In the genomic region with DNA sequence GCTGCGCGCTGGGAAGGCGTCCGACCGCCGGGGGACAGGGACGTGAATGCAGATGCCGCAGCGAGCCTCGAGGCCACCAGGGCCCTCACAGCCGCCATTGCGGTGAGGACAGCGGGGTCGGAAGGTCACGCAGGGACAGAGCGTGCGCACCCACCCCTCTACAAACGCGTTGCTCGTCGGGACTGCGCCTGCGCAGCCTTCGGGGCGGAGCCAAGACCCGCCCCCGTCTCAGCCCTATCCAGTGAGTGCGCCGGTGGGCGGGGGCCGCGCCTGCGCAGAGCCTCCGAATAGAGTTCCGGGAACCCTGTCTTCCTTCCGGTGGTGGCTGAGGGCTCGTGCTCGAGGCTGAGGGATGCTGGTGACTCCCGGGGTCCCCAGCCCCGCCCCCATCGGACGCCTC, we compare ENCODE assay signal across 8 cellular contexts.
A peak's percentile ranks its signal among the peaks of the same experiment; 100 is the strongest.
DNase-seq lines count a peak whose midpoint lies in the region; ATAC-seq and TF ChIP-seq lines count a peak whose summit lies in the region.
"Not testable (repeated sequence)": the region's sequence is repeated elsewhere in the genome, so short reads cannot be mapped to it uniquely, and the experiment has no call there.

No MANE protein-coding gene starts in this region.

- peak overlapping the region; percentile 46 for H3K4me3 ChIP-seq in A673 (ENCODE audit: low read depth, low read length, poor library complexity, severe bottlenecking)
- peak overlapping the region; percentile 25 for H3K4me3 ChIP-seq in RWPE2 (ENCODE audit: severe bottlenecking)
- H3K4me3 ChIP-seq in esophagus squamous epithelium: peak overlapping the region; percentile 15 to 67 (median 54)

- H3K4me1 Mint-ChIP-seq in activated T-helper 17 cell treated with anti-CD3 and anti-CD28 coated beads, Interleukin-2, amount 50 U/mL, for 72 hours: not testable (repeated sequence)

- not testable (repeated sequence) for TF ChIP-seq CTCF in A673 (conservative IDR thresholded peaks at IDR 0.05; ENCODE audit: low read depth, low read length); RWPE2 (IDR thresholded peaks at IDR 0.05; ENCODE audit: poor library complexity, severe bottlenecking); esophagus squamous epithelium (IDR thresholded peaks at IDR 0.05)

- H3K36me3 ChIP-seq in A673 (ENCODE audit: insufficient read depth, low read length, poor library complexity, severe bottlenecking); RWPE2 (ENCODE audit: low read depth); esophagus squamous epithelium: not testable (repeated sequence)

- ATAC-seq in GM19395 (IDR thresholded peaks at IDR 0.05; ENCODE audit: unreplicated experiment): peak; percentile 89
- ATAC-seq in HG03103 (IDR thresholded peaks at IDR 0.05; ENCODE audit: low read depth, unreplicated experiment): peak; percentile 92
- ATAC-seq in RWPE2 (ENCODE audit: low read depth): peak; percentile 86
- ATAC-seq in activated T-helper 17 cell treated with anti-CD3 and anti-CD28 coated beads, Interleukin-2, amount 50 U/mL, for 72 hours (replicated peaks): peak; percentile 96

- DNase-seq in A673 (ENCODE audit: low spot score) (peak; percentile 90), RWPE2 (ENCODE audit: low spot score) (peak; percentile 87), mesenteric fat pad (ENCODE audit: low spot score) (peak; percentile 99)
- DNase-seq in esophagus squamous epithelium (lab: John Stamatoyannopoulos, UW): not testable (repeated sequence)
- peak; percentile 83 to 98 (median 93) for DNase-seq in stimulated activated CD4-positive, alpha-beta T cell treated with anti-CD3 and anti-CD28 coated beads, Interleukin-1b, Interleukin-23, amount 100 ng/mL, for 24 hours (ENCODE audit: low read depth in 4 of 4, low spot score in 1 of 4)

- H3K9me3 Mint-ChIP-seq in activated T-helper 17 cell treated with anti-CD3 and anti-CD28 coated beads, Interleukin-2, amount 50 U/mL, for 72 hours: not testable (repeated sequence)

- H3K9me3 ChIP-seq in A673 (ENCODE audit: low read depth, low read length, poor library complexity, severe bottlenecking); RWPE2 (ENCODE audit: severe bottlenecking); esophagus squamous epithelium: not testable (repeated sequence)

- not testable (repeated sequence) for H3K36me3 Mint-ChIP-seq in activated T-helper 17 cell treated with anti-CD3 and anti-CD28 coated beads, Interleukin-2, amount 50 U/mL, for 72 hours (ENCODE audit: low read depth)

- CTCF ChIA-PET in A673 (lab: Charles Lee): not testable (repeated sequence)

- not testable (repeated sequence) for H3K27me3 ChIP-seq in A673 (replicated peaks; ENCODE audit: insufficient read depth, low read depth, low read length, poor library complexity); RWPE2 (ENCODE audit: insufficient read depth, poor library complexity, severe bottlenecking); esophagus squamous epithelium

- intact Hi-C loops in A673 (cut with micrococcal nuclease; ENCODE audit: unreplicated experiment); esophagus squamous epithelium (cut with DNase I): not testable (repeated sequence)

- not testable (repeated sequence) for H3K27me3 Mint-ChIP-seq in activated T-helper 17 cell treated with anti-CD3 and anti-CD28 coated beads, Interleukin-2, amount 50 U/mL, for 72 hours

- not testable (repeated sequence) for H3K27ac ChIP-seq in A673 (ENCODE audit: low read depth, low read length, poor library complexity, severe bottlenecking); RWPE2 (ENCODE audit: poor library complexity, severe bottlenecking)
- H3K27ac ChIP-seq in esophagus squamous epithelium: peak overlapping the region; percentile 65 to 87 (median 82)

- H3K4me3 Mint-ChIP-seq in activated T-helper 17 cell treated with anti-CD3 and anti-CD28 coated beads, Interleukin-2, amount 50 U/mL, for 72 hours: not testable (repeated sequence)

- not testable (repeated sequence) for H3K27ac Mint-ChIP-seq in activated T-helper 17 cell treated with anti-CD3 and anti-CD28 coated beads, Interleukin-2, amount 50 U/mL, for 72 hours

- POLR2A ChIA-PET in A673 (lab: Charles Lee; ENCODE audit: low non-redundant PET): not testable (repeated sequence)

- BruUV-seq in A673 (replicated peaks; lab: Mats Ljungman, UMichigan): TSS peak; percentile 56

- no CpG with 5 or more reads among the region's 42 CpGs for WGBS in esophagus squamous epithelium, 2 donors

- peak in 2 of 4 donors; percentile 17 to 44 for TF ChIP-seq POLR2A in esophagus squamous epithelium (IDR thresholded peaks at IDR 0.05)

- not testable (repeated sequence) for H3K4me1 ChIP-seq in A673 (ENCODE audit: insufficient read depth, low read length, poor library complexity, severe bottlenecking); RWPE2 (ENCODE audit: insufficient read depth, poor library complexity, severe bottlenecking); esophagus squamous epithelium
